In genomic region chr2:42324949-42325348, GRCh38 we compare ENCODE assay signal across 19 cellular contexts.
"Had no signal": no experiment of that assay in that cellular context is flagged by ENCODE, and none has a peak within 500 bp of the region (broad histone marks: within the 10 kb centered on the region; RNA-seq: fewer than 3 reads in every experiment).

No MANE protein-coding gene starts in this region.

- H3K4me3 ChIP-seq: body of pancreas, dorsolateral prefrontal cortex, lung, smooth muscle cell, upper lobe of right lung had no signal

- H3K27ac ChIP-seq: body of pancreas, dorsolateral prefrontal cortex, parathyroid adenoma, upper lobe of right lung, WERI-Rb-1 had no signal

- H3K27me3 Mint-ChIP-seq: activated naive CD8-positive, alpha-beta T cell treated with anti-CD3 and anti-CD28 coated beads, Interleukin-2, amount 10 ng/mL, durations not matched to agents 7 days and 5 days; stimulated activated memory B cell treated with anti-CD40 and anti-IgM and Interleukin-4, amounts not matched to agents 10 μg/mL and 1 μg/mL and 100 μg/mL, for 72 hours had no signal

- H3K4me3 Mint-ChIP-seq: activated naive CD8-positive, alpha-beta T cell treated with anti-CD3 and anti-CD28 coated beads, Interleukin-2, amount 10 ng/mL, durations not matched to agents 7 days and 5 days; natural killer cell; stimulated activated memory B cell treated with anti-CD40 and anti-IgM and Interleukin-4, amounts not matched to agents 10 μg/mL and 1 μg/mL and 100 μg/mL, for 72 hours had no signal

- H3K9me3 Mint-ChIP-seq: activated naive CD8-positive, alpha-beta T cell treated with anti-CD3 and anti-CD28 coated beads, Interleukin-2, amount 10 ng/mL, durations not matched to agents 7 days and 5 days; natural killer cell; stimulated activated memory B cell treated with anti-CD40 and anti-IgM and Interleukin-4, amounts not matched to agents 10 μg/mL and 1 μg/mL and 100 μg/mL, for 72 hours had no signal

- ATAC-seq: body of pancreas; natural killer cell; sciatic nerve; stimulated activated memory B cell treated with anti-CD40 and anti-IgM and Interleukin-4, amounts not matched to agents 10 μg/mL and 1 μg/mL and 100 μg/mL, for 72 hours; upper lobe of right lung had no signal

- H3K27me3 ChIP-seq: body of pancreas, dorsolateral prefrontal cortex, upper lobe of right lung had no signal

- DNase-seq: activated CD4-positive, alpha-beta T cell treated with anti-CD3 and anti-CD28 coated beads for 48 hours; activated effector memory CD4-positive, alpha-beta T cell treated with Interleukin-2 at 50 U/mL for 16 hours; activated naive CD8-positive, alpha-beta T cell treated with anti-CD3 and anti-CD28 coated beads, Interleukin-2, amount 10 ng/mL, durations not matched to agents 7 days and 5 days; body of pancreas; caudate nucleus; dorsolateral prefrontal cortex; foreskin melanocyte; glutamatergic neuron; hypothalamus; natural killer cell; stimulated activated CD4-positive, alpha-beta T cell treated with anti-CD3 and anti-CD28 coated beads, Interleukin-4, amount 100 ng/mL, for 1 hour; T-helper 2 cell; upper lobe of right lung; WERI-Rb-1 had no signal

- H3K4me1 Mint-ChIP-seq: natural killer cell had no signal

- H3K9me3 ChIP-seq: body of pancreas, upper lobe of right lung had no signal

- H3K27ac Mint-ChIP-seq: activated naive CD8-positive, alpha-beta T cell treated with anti-CD3 and anti-CD28 coated beads, Interleukin-2, amount 10 ng/mL, durations not matched to agents 7 days and 5 days; stimulated activated memory B cell treated with anti-CD40 and anti-IgM and Interleukin-4, amounts not matched to agents 10 μg/mL and 1 μg/mL and 100 μg/mL, for 72 hours had no signal

- H3K4me1 ChIP-seq: upper lobe of right lung had no signal
